1 cellular context compared by ENCODE assay signal in genomic region chr3:47016086-47016933, GRCh38.
TF ChIP-seq lines count a peak whose summit lies in the region.

No MANE protein-coding gene starts in this region.

TF ChIP-seq in GM23338, 12 proteins besides CTCF, POLR2A, EP300 and RAD21 (continued from another document):
- TF ChIP-seq ZNF462 (CRISPR knock-in tag; IDR thresholded peaks at IDR 0.05): no peak
TF ChIP-seq in GM23338: peak in this region for 0.
